In the genomic region with DNA sequence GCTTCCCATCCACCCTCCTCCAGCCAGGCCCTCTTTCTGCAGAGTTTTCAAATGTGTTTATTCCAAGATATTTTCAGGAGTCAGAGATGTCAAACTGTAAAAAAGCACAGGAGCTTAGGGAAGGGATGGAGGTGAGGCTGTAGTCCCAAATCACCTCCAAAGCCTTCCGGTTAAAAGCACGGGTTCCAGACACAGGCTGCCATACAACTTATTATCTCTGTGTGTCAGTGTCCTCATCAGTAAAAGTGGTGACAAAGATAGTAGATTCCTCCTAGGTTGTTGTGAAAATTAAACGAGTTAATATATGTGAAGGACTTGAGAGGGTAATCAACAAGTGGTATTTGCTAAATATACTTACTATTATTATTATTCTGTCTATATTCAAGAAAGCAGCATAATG, we compare ENCODE assay signal across 29 cellular contexts. TPM values are rescaled to one million over a fixed set of nuclear protein-coding genes. Genes with fewer than 3 reads are reported as not detected.
"Had no signal": no experiment of that assay in that cellular context is flagged by ENCODE, and none has a peak within 500 bp of the region (broad histone marks: within the 10 kb centered on the region; RNA-seq: fewer than 3 reads in every experiment).

No MANE protein-coding gene starts in this region.

- H3K36me3 ChIP-seq: Peyer's patch had no signal

- H3K9ac ChIP-seq: KMS-11, SK-N-SH had no signal

- FAIRE-seq: HepG2 had no signal

- H3K4me3 ChIP-seq: PC-9, Peyer's patch had no signal

- ATAC-seq: HepG2 had no signal

- H3K9me3 ChIP-seq: Peyer's patch, SK-N-SH had no signal

- H3K4me1 ChIP-seq: Peyer's patch had no signal

- H3K4me2 ChIP-seq: KMS-11, PC-9, SK-N-SH had no signal

- DNase-seq: IMR-90; Kasumi-1; MV-4-11; NCI-H1092; NCI-H1105 treated with DMSO at 0.1 percent for 48 hours; NCI-H1417 treated with DMSO at 0.1 percent for 48 hours; NCI-H146; NCI-H1694 treated with DMSO at 0.1 percent for 48 hours; NCI-H1930; NCI-H2081; NCI-H2107; NCI-H2227 treated with DMSO at 0.1 percent for 48 hours; NCI-H524; NCI-H526 treated with DMSO at 0.1 percent for 48 hours; NCI-H748 treated with DMSO at 0.1 percent for 48 hours; NK-92 treated with Interleukin-12 subunit alpha and Interleukin-12 subunit beta, amount 100 ng/mL, for 24 hours; PC-9; Peyer's patch; RPMI8226; SHP77; SK-N-SH; SW 1271 had no signal

- H3K27ac ChIP-seq: KMS-11, PC-9, Peyer's patch had no signal

- H3K27me3 ChIP-seq: Peyer's patch had no signal

- H2AFZ ChIP-seq: PC-9 had no signal

RNA-seq across cellular contexts. Expression of gene S100A7A, which starts 15.1 kb away (rescaled TPM):
- total RNA-seq: HepG2, HT1080, IMR-90, M059J, NCI-H460, OCI-LY7, PC-9, Peyer's patch, SK-MEL-5 had no signal
- polyA plus RNA-seq: HepG2, IMR-90, SK-N-SH had no signal

RNA-seq across cellular contexts. Expression of gene S100A7, which starts 29.0 kb away (rescaled TPM):
- total RNA-seq: HepG2, HT1080, IMR-90, M059J, NCI-H460, OCI-LY7, PC-9, Peyer's patch, SK-MEL-5 had no signal
- polyA plus RNA-seq: HepG2, IMR-90, SK-N-SH had no signal

RNA-seq across cellular contexts. Expression of gene S100A8, which starts 40.6 kb away (rescaled TPM):
- total RNA-seq: HepG2, HT1080, IMR-90, NCI-H460, OCI-LY7, PC-9, SK-MEL-5 had no signal
- polyA plus RNA-seq: HepG2, IMR-90, SK-N-SH had no signal

RNA-seq across cellular contexts. Expression of gene S100A12, which starts 56.0 kb away (rescaled TPM):
- total RNA-seq: HepG2, HT1080, IMR-90, M059J, NCI-H460, OCI-LY7, PC-9, Peyer's patch, SK-MEL-5 had no signal
- polyA plus RNA-seq: HepG2, IMR-90, SK-N-SH had no signal
